18 cellular contexts compared by ENCODE assay signal in the genomic region with DNA sequence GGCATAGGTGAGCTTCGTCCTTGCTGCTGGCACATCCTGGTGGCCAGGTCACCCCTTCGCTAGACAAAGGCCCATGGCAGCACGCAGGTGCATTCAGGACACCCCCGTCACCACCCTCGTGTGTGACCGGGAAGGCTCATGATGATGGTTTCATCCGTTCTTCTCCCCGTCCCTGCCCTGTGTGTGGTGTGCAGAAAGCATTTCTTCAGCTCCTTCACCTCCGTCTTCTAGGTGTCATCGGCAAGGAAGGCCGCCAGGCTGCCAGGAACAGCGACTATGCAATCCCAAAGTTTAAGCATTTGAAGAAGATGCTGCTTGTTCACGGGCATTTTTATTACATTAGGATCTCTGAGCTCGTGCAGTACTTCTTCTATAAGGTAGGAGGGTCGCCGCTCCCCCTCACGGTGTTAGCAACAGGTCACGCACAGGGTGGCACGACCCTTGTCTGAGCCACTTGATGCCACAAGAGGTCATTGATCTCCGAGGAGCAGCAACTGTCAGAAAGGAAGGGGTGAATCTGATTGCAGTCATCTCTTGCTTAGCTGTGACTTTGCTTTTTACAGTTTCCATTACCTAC.
A peak's percentile ranks its signal among the peaks of the same experiment; 100 is the strongest.
DNase-seq lines count a peak whose midpoint lies in the region; ATAC-seq and TF ChIP-seq lines count a peak whose summit lies in the region.
"Had no signal": no experiment of that assay in that cellular context is flagged by ENCODE, and none has a peak within 500 bp of the region (broad histone marks: within the 10 kb centered on the region; RNA-seq: fewer than 3 reads in every experiment).

No MANE protein-coding gene starts in this region.

- H3K4me3 ChIP-seq in OCI-LY3 (ENCODE audit: low read length) = no peak overlapping the region
- no peak overlapping the region for H3K4me3 ChIP-seq in endodermal cell (ENCODE audit: low read length)
- no peak overlapping the region for H3K4me3 ChIP-seq in spleen
- H3K4me3 ChIP-seq: A549 had no signal

- TF ChIP-seq CTCF in OCI-LY3 (IDR thresholded peaks at IDR 0.05; ENCODE audit: low read depth, low read length) = no peak
- no peak for TF ChIP-seq CTCF in endodermal cell (conservative IDR thresholded peaks at IDR 0.05)
- no peak for TF ChIP-seq CTCF in spleen (IDR thresholded peaks at IDR 0.05 in 8 of 11, conservative IDR thresholded peaks at IDR 0.05 in 3 of 11)

- H3K4me1 Mint-ChIP-seq in endodermal cell = no peaks in the 10 kb centered on the region
- H3K4me1 Mint-ChIP-seq: CD14-positive monocyte, H9 had no signal

- peaks cover 75% of the 10 kb centered on the region for H3K36me3 ChIP-seq in OCI-LY3 (replicated peaks; ENCODE audit: low read depth, low read length)
- peaks cover 83% of the 10 kb centered on the region for H3K36me3 ChIP-seq in endodermal cell (ENCODE audit: control insufficient read depth, insufficient read depth, low read length)
- H3K36me3 ChIP-seq in spleen = peaks cover 2 to 100% (median 74%) of the 10 kb centered on the region in 6 donors

- H3K27me3 Mint-ChIP-seq in endodermal cell (ENCODE audit: insufficient read depth) = no peaks in the 10 kb centered on the region
- H3K27me3 Mint-ChIP-seq: IgD-negative memory B cell had no signal

- no peaks in the 10 kb centered on the region for H3K9me3 Mint-ChIP-seq in endodermal cell
- H3K9me3 Mint-ChIP-seq: CD8-positive, alpha-beta T cell; H9; IgD-negative memory B cell had no signal

- no peak overlapping the region for H3K4me3 Mint-ChIP-seq in endodermal cell
- H3K4me3 Mint-ChIP-seq: CD14-positive monocyte; CD8-positive, alpha-beta T cell; H9; IgD-negative memory B cell had no signal

- H4K20me1 ChIP-seq in OCI-LY3 (ENCODE audit: insufficient read depth, low read length) = no peaks in the 10 kb centered on the region

- H3K4me1 ChIP-seq in OCI-LY3 (ENCODE audit: low read length) (peaks cover 54% of the 10 kb centered on the region), endodermal cell (ENCODE audit: control insufficient read depth, insufficient read depth, low read length) (no peaks in the 10 kb centered on the region), spleen (peaks cover 0 to 13% (median 2%) of the 10 kb centered on the region in 6 donors)
- H3K4me1 ChIP-seq: A549 had no signal

- H3K79me2 ChIP-seq in OCI-LY3 (ENCODE audit: low read length) = no peaks in the 10 kb centered on the region

- peak; percentile 26 for DNase-seq in endodermal cell
- DNase-seq in mesenteric fat pad (ENCODE audit: low spot score) = peak; percentile 69
- DNase-seq in spleen = peak; percentile 39
- no peak for DNase-seq in SKM-1 treated with dmso at 0.1 percent for 144 hours (lab: John Stamatoyannopoulos, UW; ENCODE audit: unreplicated experiment)
- DNase-seq in RPMI8226 = no peak
- DNase-seq: CD8-positive, alpha-beta T cell; COR-L47; DMS153; DND-41; GDM1; GOT3; H9 had no signal

- H3K27ac Mint-ChIP-seq in endodermal cell = no peak overlapping the region
- H3K27ac Mint-ChIP-seq: CD8-positive, alpha-beta T cell; IgD-negative memory B cell had no signal

- H3K9me3 ChIP-seq in OCI-LY3 (ENCODE audit: insufficient read depth, low read length) (no peaks in the 10 kb centered on the region), endodermal cell (ENCODE audit: control insufficient read depth, low read length) (no peaks in the 10 kb centered on the region), spleen (no peaks in the 10 kb centered on the region)
- H3K9me3 ChIP-seq: A549 had no signal

- H3K9ac ChIP-seq in OCI-LY3 (ENCODE audit: low read length) (no peak overlapping the region), endodermal cell (ENCODE audit: extremely low read depth, low read length, poor library complexity, severe bottlenecking) (no peak overlapping the region)

- H3K27ac ChIP-seq in OCI-LY3 (ENCODE audit: low read length) = no peak overlapping the region
- no peak overlapping the region for H3K27ac ChIP-seq in endodermal cell (ENCODE audit: low read depth, low read length)
- H3K27ac ChIP-seq in spleen = no peak overlapping the region
- H3K27ac ChIP-seq: A549 had no signal

- WGBS in endodermal cell (ENCODE audit: insufficient coverage in 1 of 2, insufficient read length in 1 of 2), 2 experiments = 94 to 95% methylated on average over 17 to 20 of the region's 20 CpGs
- whole genome bisulfite sequencing in spleen, 5 donors = 94 to 97% (median 96%) methylated on average over 20 of the region's 20 CpGs

- intact Hi-C loops in spleen (cut with DNase I; ENCODE audit: low total_unique reads) = no loop called here

- peaks cover 85% of the 10 kb centered on the region for H3K36me3 Mint-ChIP-seq in endodermal cell (ENCODE audit: low read depth)

- no peak overlapping the region for H2AFZ ChIP-seq in OCI-LY3 (ENCODE audit: low read depth, low read length)

- ATAC-seq in HG03025 (IDR thresholded peaks at IDR 0.05; ENCODE audit: low FRiP score, unreplicated experiment) (no peak), GM19452 (IDR thresholded peaks at IDR 0.05; ENCODE audit: unreplicated experiment) (no peak)
- ATAC-seq: A549; CD8-positive, alpha-beta T cell had no signal

- H3K4me2 ChIP-seq in OCI-LY3 (ENCODE audit: low read length) = peak overlapping the region; percentile 27; the same call in 1 of the 2 replicates
- H3K4me2 ChIP-seq: A549 had no signal

- H3K27me3 ChIP-seq in OCI-LY3 (ENCODE audit: low read depth, low read length) = no peaks in the 10 kb centered on the region
- no peaks in the 10 kb centered on the region for H3K27me3 ChIP-seq in endodermal cell (ENCODE audit: control insufficient read depth, insufficient read depth, low read length, poor library complexity, severe bottlenecking)
- H3K27me3 ChIP-seq in spleen (replicated peaks in 1 of 7) = no peaks in the 10 kb centered on the region

- no peak for TF ChIP-seq POLR2A in spleen (IDR thresholded peaks at IDR 0.05)

Comparison
In these comparisons a context has a peak if more than half of its experiments do, and no peak if none do; other contexts are left out.
1. DNase-seq: peak in endodermal cell (single experiment), mesenteric fat pad (single experiment) and spleen (single experiment); none in SKM-1 treated with dmso at 0.1 percent for 144 hours (single experiment) and RPMI8226 (single experiment).